In the genomic region with DNA sequence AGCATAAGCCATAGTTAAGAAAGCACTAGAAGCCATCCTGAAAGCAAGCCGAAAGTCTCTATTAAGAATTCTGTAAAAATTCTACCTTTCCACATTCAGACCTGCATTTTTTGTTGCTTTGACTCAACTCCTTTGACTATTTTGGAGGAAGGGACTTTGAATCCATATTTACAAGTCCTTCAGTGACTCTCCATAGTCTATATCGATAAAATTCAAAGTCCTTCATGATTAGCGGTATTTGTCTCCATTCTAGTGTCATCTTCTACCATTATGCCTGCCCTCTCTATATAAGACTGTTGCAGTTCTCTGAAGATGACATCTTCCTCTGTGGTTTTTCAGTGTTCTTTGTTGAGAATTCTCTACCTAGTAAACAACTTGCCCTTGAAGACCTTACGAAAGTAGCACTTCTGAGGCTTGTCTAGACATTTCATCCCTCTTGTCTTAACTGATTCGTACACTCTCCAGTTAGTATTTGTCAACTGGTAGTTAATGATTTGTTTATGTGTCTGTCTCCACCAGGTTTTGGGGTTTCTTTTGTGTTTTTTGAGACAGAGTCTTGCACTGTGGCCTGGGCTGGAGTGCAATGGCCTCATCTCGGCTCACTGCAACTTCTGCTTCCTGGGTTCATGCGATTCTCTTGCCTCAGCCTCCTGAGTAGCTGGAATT, we compare ENCODE assay signal across 8 cellular contexts. TPM values are rescaled to one million over a fixed set of nuclear protein-coding genes. Genes with fewer than 3 reads are reported as not detected.
DNase-seq lines count a peak whose midpoint lies in the region; ATAC-seq lines count a peak whose summit lies in the region.

No MANE protein-coding gene starts in this region.

- H3K4me1 Mint-ChIP-seq in IgD-negative memory B cell, result peaks cover 28 to 38% (median 32%) of the 10 kb centered on the region in 3 donors

- no peaks in the 10 kb centered on the region for H3K27me3 ChIP-seq in stomach smooth muscle (ENCODE audit: control insufficient read depth in 1 of 2, insufficient read depth in 2 of 2, low read length in 2 of 2)

- H3K4me3 ChIP-seq in stomach smooth muscle (ENCODE audit: low read length in 2 of 2), result peak overlapping the region; percentile 69 to 79

- peak overlapping the region; percentile 95 to 98 (median 97) for H3K27ac Mint-ChIP-seq in IgD-negative memory B cell

- peak overlapping the region; percentile 85 to 96 (median 93) for H3K4me3 Mint-ChIP-seq in IgD-negative memory B cell

- peaks cover 11% of the 10 kb centered on the region for H3K4me1 ChIP-seq in stomach smooth muscle (ENCODE audit: control insufficient read depth, insufficient read depth, low read length)

- ATAC-seq in GM18499 (IDR thresholded peaks at IDR 0.05; ENCODE audit: insufficient read depth, unreplicated experiment), result peak; percentile 63
- peak; percentile 49 for ATAC-seq in GM21576 (IDR thresholded peaks at IDR 0.05; ENCODE audit: unreplicated experiment)

- no peaks in the 10 kb centered on the region for H3K9me3 ChIP-seq in stomach smooth muscle (ENCODE audit: control insufficient read depth in 2 of 2, low read length in 2 of 2)

- H3K9me3 Mint-ChIP-seq in IgD-negative memory B cell, result no peaks in the 10 kb centered on the region

- H3K9ac ChIP-seq in stomach smooth muscle (ENCODE audit: low read length in 2 of 2), result peak overlapping the region in 1 of 2 donors; percentile 70

- H3K36me3 Mint-ChIP-seq in IgD-negative memory B cell, result no peaks in the 10 kb centered on the region

- H3K27ac ChIP-seq in stomach smooth muscle (ENCODE audit: low read length), result no peak overlapping the region

- H3K27me3 Mint-ChIP-seq in IgD-negative memory B cell, result no peaks in the 10 kb centered on the region

- no peaks in the 10 kb centered on the region for H3K36me3 ChIP-seq in stomach smooth muscle (ENCODE audit: control insufficient read depth in 2 of 2, insufficient read depth in 2 of 2, low read length in 2 of 2)

- peak; percentile 9 for DNase-seq in effector CD4-positive, alpha-beta T cell
- DNase-seq in OCI-M1 (lab: John Stamatoyannopoulos, UW) (no peak), NCI-H446 treated with DMSO at 0.1 percent for 48 hours (lab: John Stamatoyannopoulos, UW) (no peak)
- DNase-seq in stimulated activated CD4-positive, alpha-beta T cell treated with anti-CD3 and anti-CD28 coated beads, Interleukin-15, amount 100 ng/mL, for 24 hours, result no peak

RNA-seq across cellular contexts. Expression of gene CCSER2, which starts 1.7 kb away (rescaled TPM):
- 41.3 TPM for polyA plus RNA-seq in IgD-negative memory B cell
